Comparison of ENCODE assay signal across 8 cellular contexts in the genomic region with DNA sequence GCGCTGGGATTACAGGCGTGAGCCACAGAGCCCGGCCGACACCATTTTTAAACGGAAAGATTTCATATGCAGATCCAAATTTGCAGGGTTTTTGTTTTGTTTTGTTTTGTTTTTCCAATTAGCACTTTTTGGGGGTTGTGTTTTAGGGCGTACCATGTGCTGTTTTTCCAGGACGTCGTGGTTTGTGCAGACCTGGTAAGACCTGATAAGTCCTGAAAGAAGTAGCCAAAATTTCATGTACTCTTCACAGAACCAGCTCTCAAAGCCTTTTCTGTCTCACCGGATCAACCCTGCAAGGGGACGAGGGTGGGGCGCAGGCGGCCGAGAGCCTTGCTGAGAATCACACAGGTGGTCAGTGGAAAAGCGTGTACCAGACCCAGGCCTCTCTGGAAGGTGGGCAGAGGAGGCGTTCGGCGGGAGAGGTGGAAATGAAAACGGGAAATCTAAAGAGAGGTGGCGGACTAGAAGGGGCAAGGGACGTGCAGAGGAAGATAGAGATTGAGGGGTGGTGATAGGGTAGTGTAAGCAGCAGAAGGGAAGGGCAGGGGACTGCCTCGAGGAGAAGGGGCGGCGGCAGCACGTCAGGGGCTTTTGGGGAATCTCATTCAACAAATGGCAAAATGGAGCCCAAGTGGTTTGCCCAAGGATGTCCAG. TPM values are rescaled to one million over a fixed set of nuclear protein-coding genes. Genes with fewer than 3 reads are reported as not detected.
DNase-seq lines count a peak whose midpoint lies in the region; ATAC-seq and TF ChIP-seq lines count a peak whose summit lies in the region.

No MANE protein-coding gene starts in this region.

- H3K56ac ChIP-seq in IMR-90 (ENCODE audit: extremely low read depth, insufficient read depth, low read length), result peak overlapping the region; percentile 86

- no peaks in the 10 kb centered on the region for H3K27me3 Mint-ChIP-seq in CD4-positive, alpha-beta T cell

- H2BK120ac ChIP-seq in IMR-90 (ENCODE audit: low read depth, low read length), result peak overlapping the region; percentile 69

- H2AFZ ChIP-seq in IMR-90 (replicated peaks; ENCODE audit: low read length, poor library complexity), result peak overlapping the region; percentile 86

- no peak for TF ChIP-seq POLR2A in IMR-90 (IDR thresholded peaks at IDR 0.05; ENCODE audit: low read depth, low read length)

- H3K9ac ChIP-seq in IMR-90 (ENCODE audit: low read depth, low read length) (peak overlapping the region; percentile 85), skeletal muscle tissue (ENCODE audit: low read depth in 1 of 3, low read length in 3 of 3) (peak overlapping the region; percentile 93 to 97 (median 96))

- peaks cover 3% of the 10 kb centered on the region for H3K4me1 ChIP-seq in IMR-90 (ENCODE audit: control insufficient read depth, insufficient read depth, low read length)
- peaks cover 2% of the 10 kb centered on the region for H3K4me1 ChIP-seq in right cardiac atrium (ENCODE audit: control insufficient read depth, insufficient read depth, low read length)
- peaks cover 19 to 22% (median 20%) of the 10 kb centered on the region in 3 donors for H3K4me1 ChIP-seq in skeletal muscle tissue (ENCODE audit: control insufficient read depth in 3 of 3, insufficient read depth in 3 of 3, low read length in 3 of 3)

- no peaks in the 10 kb centered on the region for H3K27me3 ChIP-seq in CD4-positive, alpha-beta T cell (ENCODE audit: control insufficient read depth, insufficient read depth, low read length)
- H3K27me3 ChIP-seq in IMR-90 (ENCODE audit: control insufficient read depth, insufficient read depth, low read length), result no peaks in the 10 kb centered on the region
- H3K27me3 ChIP-seq in right cardiac atrium (ENCODE audit: control insufficient read depth, insufficient read depth), result no peaks in the 10 kb centered on the region
- no peaks in the 10 kb centered on the region for H3K27me3 ChIP-seq in skeletal muscle tissue (ENCODE audit: control insufficient read depth in 3 of 3, insufficient read depth in 3 of 3, low read length in 3 of 3)

- H4K8ac ChIP-seq in IMR-90 (ENCODE audit: low read depth in 2 of 2, low read length in 2 of 2), result peak overlapping the region; percentile 42 to 81

- no peak overlapping the region; the same call in 1 of the 2 replicates for H3K18ac ChIP-seq in IMR-90 (ENCODE audit: low read depth, low read length)

- TF ChIP-seq CTCF in CD4-positive, alpha-beta T cell (IDR thresholded peaks at IDR 0.05), result no peak
- no peak for TF ChIP-seq CTCF in IMR-90 (conservative IDR thresholded peaks at IDR 0.05; ENCODE audit: low read depth, low read length)

- H3K36me3 ChIP-seq in IMR-90 (ENCODE audit: control insufficient read depth, insufficient read depth, low read length), result no peaks in the 10 kb centered on the region
- H3K36me3 ChIP-seq in skeletal muscle tissue (ENCODE audit: control insufficient read depth in 3 of 3, insufficient read depth in 3 of 3, low read length in 3 of 3), result peaks cover 0 to 4% (median 1%) of the 10 kb centered on the region in 3 donors

- peaks cover 39% of the 10 kb centered on the region for H3K4me1 Mint-ChIP-seq in CD4-positive, alpha-beta T cell (ENCODE audit: low read depth)

- no peak for ATAC-seq in CD4-positive, alpha-beta T cell (ENCODE audit: poor library complexity)
- peak; percentile 1; the same call in 1 of the 2 replicates for ATAC-seq in IMR-90 (ENCODE audit: low read depth)
- peak in 1 of 2 donors; percentile 10 for ATAC-seq in activated naive CD4-positive, alpha-beta T cell treated with anti-CD3 and anti-CD28 coated beads, Interleukin-2, amount 50 U/mL, for 72 hours
- ATAC-seq in right cardiac atrium, result peak in 1 of 2 donors; percentile 6

- peak overlapping the region; percentile 99 for H3K4me3 Mint-ChIP-seq in CD4-positive, alpha-beta T cell

- H2BK20ac ChIP-seq in IMR-90 (ENCODE audit: low read depth, low read length), result no peak overlapping the region

- H3K4me2 ChIP-seq in IMR-90 (ENCODE audit: low read depth, low read length), result peak overlapping the region; percentile 91

- H3K9me1 ChIP-seq in IMR-90 (ENCODE audit: insufficient read depth, low read length), result no peaks in the 10 kb centered on the region

- peaks cover 29% of the 10 kb centered on the region for H3K36me3 Mint-ChIP-seq in CD4-positive, alpha-beta T cell (ENCODE audit: low read depth)
- H3K36me3 Mint-ChIP-seq in activated naive CD4-positive, alpha-beta T cell treated with anti-CD3 and anti-CD28 coated beads, Interleukin-2, amount 50 U/mL, for 72 hours, result peaks cover 16 to 22% of the 10 kb centered on the region in 2 donors

- intact Hi-C loops in CD4-positive, alpha-beta T cell (cut with DNase I, micrococcal nuclease), result loop anchor here in 1 of 2 experiments (1.0 to 5.0 kb wide), 3 partner anchors 31 to 200 kb away; a partner anchor contains a TSS
- intact Hi-C loops in IMR-90 (cut with micrococcal nuclease), result no loop called here
- intact Hi-C loops in right cardiac atrium (cut with DNase I), result loop anchor here in 2 of 4 donors (2.0 to 10.0 kb wide), 2 partner anchors 30 to 88 kb away; a partner anchor contains a TSS

- H3K27ac ChIP-seq in CD4-positive, alpha-beta T cell (ENCODE audit: low read depth, low read length), result peak overlapping the region; percentile 81
- H3K27ac ChIP-seq in IMR-90 (ENCODE audit: insufficient read depth, low read length) (peak overlapping the region; percentile 88), right cardiac atrium (ENCODE audit: low read length) (peak overlapping the region; percentile 98), skeletal muscle tissue (ENCODE audit: low read depth, low read length) (peak overlapping the region; percentile 95)

- in situ Hi-C loops in IMR-90 (cut with MboI; ENCODE audit: low sequenced_read_pairs), result no loop called here

- H3K23ac ChIP-seq in IMR-90 (ENCODE audit: low read depth, low read length), result peak overlapping the region; percentile 89

- DNase-seq in CD4-positive, alpha-beta T cell, result peak in 1 of 10 experiments; percentile 3
- DNase-seq in IMR-90 (no peak), right cardiac atrium (peak in 2 of 3 donors; percentile 18 to 52), GF-D8 (lab: John Stamatoyannopoulos, UW) (no peak), NCI-H2196 treated with DMSO at 0.1 percent for 48 hours (lab: John Stamatoyannopoulos, UW; ENCODE audit: unreplicated experiment) (no peak), LoVo (ENCODE audit: low spot score) (no peak)
- peak in 1 of 2 donors; percentile 8 for DNase-seq in activated naive CD4-positive, alpha-beta T cell treated with anti-CD3 and anti-CD28 coated beads, Interleukin-2, amount 50 U/mL, for 72 hours (ENCODE audit: low spot score in 2 of 2)

- no peak for TF ChIP-seq RAD21 in IMR-90 (IDR thresholded peaks at IDR 0.05; ENCODE audit: low read length)

- no TSS peak for BruUV-seq in IMR-90 (replicated peaks; lab: Mats Ljungman, UMichigan)

- no peaks in the 10 kb centered on the region for H3K9me3 Mint-ChIP-seq in CD4-positive, alpha-beta T cell
- no peaks in the 10 kb centered on the region for H3K9me3 Mint-ChIP-seq in activated naive CD4-positive, alpha-beta T cell treated with anti-CD3 and anti-CD28 coated beads, Interleukin-2, amount 50 U/mL, for 72 hours

- H3K27ac Mint-ChIP-seq in CD4-positive, alpha-beta T cell, result peak overlapping the region; percentile 99
- H3K27ac Mint-ChIP-seq in activated naive CD4-positive, alpha-beta T cell treated with anti-CD3 and anti-CD28 coated beads, Interleukin-2, amount 50 U/mL, for 72 hours, result peak overlapping the region; percentile 99 to 100

- dilution Hi-C loops in IMR-90 (cut with HindIII; ENCODE audit: low sequenced_read_pairs, unreplicated experiment), result no loop called here

- WGBS in IMR-90 (ENCODE audit: extremely low coverage in 2 of 2, insufficient read length in 1 of 2), 2 experiments, result 7% methylated on average over 9 of the region's 24 CpGs; no CpG with 5 or more reads in 1 of the 2 experiments
- 18% methylated on average over 24 of the region's 24 CpGs for WGBS in right cardiac atrium

- peaks cover 0 to 22% of the 10 kb centered on the region in 2 experiments; a peak in 3 of 4 replicates for H3K79me1 ChIP-seq in IMR-90 (ENCODE audit: low read depth in 1 of 2, low read length in 2 of 2)

- H2BK15ac ChIP-seq in IMR-90 (ENCODE audit: low read depth, low read length), result no peak overlapping the region; the same call in 2 of the 3 replicates

- H3K4me3 ChIP-seq in IMR-90 (ENCODE audit: insufficient read depth, low read depth, low read length) (peak overlapping the region; percentile 63), right cardiac atrium (ENCODE audit: low read length) (peak overlapping the region; percentile 88), skeletal muscle tissue (ENCODE audit: low read length in 3 of 3) (peak overlapping the region; percentile 70 to 90 (median 79))

- peak overlapping the region; percentile 65 for H2AK5ac ChIP-seq in IMR-90 (ENCODE audit: low read depth, low read length)

- peak overlapping the region; percentile 91 for H3K4ac ChIP-seq in IMR-90 (ENCODE audit: low read depth, low read length)

- H2AK9ac ChIP-seq in IMR-90 (replicated peaks; ENCODE audit: low read depth, low read length, poor library complexity), result peak overlapping the region; percentile 96

- CTCF ChIA-PET in CD4-positive, alpha-beta T cell (lab: Charles Lee), result interaction anchor here (1.0 to 3.2 kb wide), 6 partner anchors 12 to 200 kb away, joined by 3 to 29 read pairs (median 4); a partner anchor contains a TSS
- CTCF ChIA-PET in IMR-90 (lab: Yijun Ruan, JAX), result interaction anchor here (0.8 to 1.5 kb wide), 4 partner anchors 20 to 84 kb away, joined by 3 to 6 read pairs (median 4); no protein-coding TSS in a partner anchor

- peak overlapping the region; percentile 65 for H3K14ac ChIP-seq in IMR-90 (replicated peaks; ENCODE audit: low read depth, low read length)

- H4K20me1 ChIP-seq in IMR-90 (ENCODE audit: insufficient read depth, low read length), result peaks cover 3% of the 10 kb centered on the region; the same call in 1 of the 2 replicates

- H4K91ac ChIP-seq in IMR-90 (ENCODE audit: insufficient read depth, low read depth, low read length), result peak overlapping the region; percentile 74; the same call in 1 of the 2 replicates

- no peaks in the 10 kb centered on the region for H3K9me3 ChIP-seq in CD4-positive, alpha-beta T cell (ENCODE audit: control insufficient read depth, low read length)
- H3K9me3 ChIP-seq in IMR-90 (ENCODE audit: control insufficient read depth, insufficient read depth, low read length) (no peaks in the 10 kb centered on the region), right cardiac atrium (ENCODE audit: control insufficient read depth, low read length) (no peaks in the 10 kb centered on the region), skeletal muscle tissue (ENCODE audit: control insufficient read depth in 3 of 3, low read length in 3 of 3) (no peaks in the 10 kb centered on the region)

- peak overlapping the region; percentile 69 for H2BK5ac ChIP-seq in IMR-90 (ENCODE audit: low read depth, low read length, poor library complexity, severe bottlenecking)

- H4K5ac ChIP-seq in IMR-90 (ENCODE audit: low read depth, low read length), result peak overlapping the region; percentile 11

- POLR2A ChIA-PET in CD4-positive, alpha-beta T cell (lab: Charles Lee), result interaction anchor here (0.8 to 3.4 kb wide), 11 partner anchors 30 to 686 kb away, joined by 3 to 126 read pairs (median 8); a partner anchor contains a TSS
- POLR2A ChIA-PET in IMR-90 (lab: Charles Lee; ENCODE audit: unreplicated experiment), result no interaction called here

RNA-seq across cellular contexts. Expression of a gene that starts 1.2 kb away (rescaled TPM):
- 10 to 100 TPM; 27.5 to 30.1 TPM for total RNA-seq in CD4-positive, alpha-beta T cell
- total RNA-seq in IMR-90 (2012; rRNA removed) (47.0 and 50.3 TPM in 2 replicates), right cardiac atrium (10 to 100 TPM; 17.6 to 25.2 (median 18.8) TPM), skeletal muscle tissue (24.0 TPM)
- polyA plus RNA-seq in IMR-90 (2012; rRNA removed) (31.3 and 32.9 TPM in 2 replicates), right cardiac atrium (9.7 TPM)
- 10.3 and 16.1 TPM in 2 replicates for polyA plus RNA-seq in IMR-90 (2012; cell fraction: cytosol; rRNA removed)
- polyA plus RNA-seq in IMR-90 (2012; cell fraction: nucleus; rRNA removed; ENCODE audit: low replicate concordance), result 9.4 and 41.3 TPM in 2 replicates
- 10 to 100 TPM; 36.3 to 37.7 TPM for total RNA-seq in activated naive CD4-positive, alpha-beta T cell treated with anti-CD3 and anti-CD28 coated beads, Interleukin-2, amount 50 U/mL, for 72 hours

RNA-seq across cellular contexts. Expression of a gene that starts 30.7 kb away (rescaled TPM):
- total RNA-seq in CD4-positive, alpha-beta T cell, result 10 to 100 TPM; 69.5 to 73.2 TPM
- total RNA-seq in IMR-90 (2012; rRNA removed) (87.6 and 122 TPM in 2 replicates), right cardiac atrium (100 to 1,000 TPM; 209 to 219 (median 212) TPM), skeletal muscle tissue (44.4 TPM)
- polyA plus RNA-seq in IMR-90 (2012; rRNA removed) (99.9 and 133 TPM in 2 replicates), right cardiac atrium (329 TPM)
- polyA plus RNA-seq in IMR-90 (2012; cell fraction: cytosol; rRNA removed), result 126 and 155 TPM in 2 replicates
- polyA plus RNA-seq in IMR-90 (2012; cell fraction: nucleus; rRNA removed; ENCODE audit: low replicate concordance), result 82.7 and 83.9 TPM in 2 replicates
- 10 to 100 TPM; 41.8 to 48.6 TPM for total RNA-seq in activated naive CD4-positive, alpha-beta T cell treated with anti-CD3 and anti-CD28 coated beads, Interleukin-2, amount 50 U/mL, for 72 hours

RNA-seq across cellular contexts. Expression of a gene that starts 58.5 kb away (rescaled TPM):
- 100 to 1,000 TPM in 1 of 2 experiments, 10 to 100 TPM in 1; 98.2 to 104 TPM for total RNA-seq in CD4-positive, alpha-beta T cell
- total RNA-seq in IMR-90 (2012; rRNA removed) (33.3 and 35.0 TPM in 2 replicates), right cardiac atrium (100 to 1,000 TPM; 164 to 215 (median 180) TPM), skeletal muscle tissue (108 TPM)
- polyA plus RNA-seq in IMR-90 (2012; rRNA removed) (131 and 146 TPM in 2 replicates), right cardiac atrium (349 TPM)
- polyA plus RNA-seq in IMR-90 (2012; cell fraction: cytosol; rRNA removed), result 161 and 196 TPM in 2 replicates
- polyA plus RNA-seq in IMR-90 (2012; cell fraction: nucleus; rRNA removed; ENCODE audit: low replicate concordance), result 35.5 and 41.7 TPM in 2 replicates
- total RNA-seq in activated naive CD4-positive, alpha-beta T cell treated with anti-CD3 and anti-CD28 coated beads, Interleukin-2, amount 50 U/mL, for 72 hours, result 100 to 1,000 TPM; 120 to 154 TPM

RNA-seq across cellular contexts. Expression of a gene that starts 58.6 kb away (rescaled TPM):
- 10 to 100 TPM; 12.0 to 14.5 TPM for total RNA-seq in CD4-positive, alpha-beta T cell
- total RNA-seq in IMR-90 (2012; rRNA removed), result 28.0 and 33.3 TPM in 2 replicates
- polyA plus RNA-seq in IMR-90 (2012; rRNA removed), result 60.4 and 61.3 TPM in 2 replicates
- 40.4 and 78.7 TPM in 2 replicates for polyA plus RNA-seq in IMR-90 (2012; cell fraction: cytosol; rRNA removed)
- polyA plus RNA-seq in IMR-90 (2012; cell fraction: nucleus; rRNA removed; ENCODE audit: low replicate concordance), result 71.5 and 77.8 TPM in 2 replicates
- 10 to 100 TPM; 42.1 to 67.7 TPM for total RNA-seq in activated naive CD4-positive, alpha-beta T cell treated with anti-CD3 and anti-CD28 coated beads, Interleukin-2, amount 50 U/mL, for 72 hours
- total RNA-seq in right cardiac atrium, result 10 to 100 TPM; 16.6 to 23.3 (median 17.9) TPM
- polyA plus RNA-seq in right cardiac atrium, result 28.8 TPM
- 9.9 TPM for total RNA-seq in skeletal muscle tissue

Comparison
In these comparisons a context has a peak if more than half of its experiments do, and no peak if none do; other contexts are left out.
1. DNase-seq: peak in right cardiac atrium (2 of 3); none in IMR-90 (single experiment), GF-D8 (single experiment), NCI-H2196 treated with DMSO at 0.1 percent for 48 hours (single experiment) and LoVo (single experiment).
2. Peak in every context shown above with its lines, with median percentiles within 50 percentile points of each other: H3K27ac ChIP-seq and H3K4me3 ChIP-seq.